In genomic region chr22:35883028-35883620, GRCh38 we compare ENCODE assay signal across 9 cellular contexts.
DNase-seq lines count a peak whose midpoint lies in the region; TF ChIP-seq lines count a peak whose summit lies in the region.
"Had no signal": no experiment of that assay in that cellular context is flagged by ENCODE, and none has a peak within 500 bp of the region (broad histone marks: within the 10 kb centered on the region; RNA-seq: fewer than 3 reads in every experiment).

No MANE protein-coding gene starts in this region.

- peaks cover 20% of the 10 kb centered on the region for H3K79me2 ChIP-seq in hepatocyte

- no peak overlapping the region for H3K9ac ChIP-seq in adipocyte (ENCODE audit: low read length)
- peak overlapping the region in 1 of 5 donors; percentile 29 for H3K9ac ChIP-seq in subcutaneous abdominal adipose tissue (ENCODE audit: low read length in 5 of 5)

- H3K9me3 ChIP-seq in adipocyte (ENCODE audit: control insufficient read depth, low read length) (no peaks in the 10 kb centered on the region), hepatocyte (ENCODE audit: low read depth) (no peaks in the 10 kb centered on the region), subcutaneous abdominal adipose tissue (ENCODE audit: control insufficient read depth in 5 of 5, low read length in 5 of 5) (no peaks in the 10 kb centered on the region)

- no peak overlapping the region for H3K4me3 ChIP-seq in adipocyte (ENCODE audit: low read length)
- H3K4me3 ChIP-seq in hepatocyte, result no peak overlapping the region
- no peak overlapping the region for H3K4me3 ChIP-seq in subcutaneous abdominal adipose tissue (ENCODE audit: low read depth in 1 of 5, low read length in 5 of 5)
- H3K4me3 ChIP-seq: K562 had no signal

- H3K36me3 ChIP-seq in adipocyte (ENCODE audit: control insufficient read depth, insufficient read depth, low read length, severe bottlenecking), result no peaks in the 10 kb centered on the region
- H3K36me3 ChIP-seq in hepatocyte (replicated peaks; ENCODE audit: insufficient read depth, low read depth), result no peaks in the 10 kb centered on the region
- H3K36me3 ChIP-seq in subcutaneous abdominal adipose tissue (ENCODE audit: control insufficient read depth in 5 of 5, insufficient read depth in 5 of 5, low read length in 5 of 5), result peaks cover 0 to under 1% (median 0%) of the 10 kb centered on the region in 5 donors

- no peaks in the 10 kb centered on the region for H3K27me3 ChIP-seq in adipocyte (replicated peaks; ENCODE audit: control insufficient read depth, insufficient read depth, low read length)
- H3K27me3 ChIP-seq in hepatocyte, result no peaks in the 10 kb centered on the region
- H3K27me3 ChIP-seq in subcutaneous abdominal adipose tissue (ENCODE audit: control insufficient read depth in 5 of 5, insufficient read depth in 4 of 5, low read length in 5 of 5), result no peaks in the 10 kb centered on the region

- H3K4me1 ChIP-seq in adipocyte (ENCODE audit: control insufficient read depth, insufficient read depth, low read length) (peaks cover 20% of the 10 kb centered on the region), hepatocyte (ENCODE audit: insufficient read depth) (peaks cover 19% of the 10 kb centered on the region), subcutaneous abdominal adipose tissue (ENCODE audit: control insufficient read depth in 5 of 5, insufficient read depth in 5 of 5, low read length in 5 of 5) (peaks cover 11 to 25% (median 17%) of the 10 kb centered on the region in 5 donors)

- H3K9me2 ChIP-seq in hepatocyte (replicated peaks; ENCODE audit: insufficient read depth), result no peaks in the 10 kb centered on the region

- no peak overlapping the region for H2AFZ ChIP-seq in hepatocyte

- 68% methylated on average over 5 of the region's 5 CpGs for WGBS in hepatocyte (ENCODE audit: low lambda C conversion rate, missing lambda C conversion rate)

- DNase-seq in DMS53 (lab: John Stamatoyannopoulos, UW) (peak; percentile 27), DMS53 treated with DMSO at 0.1 percent for 48 hours (lab: John Stamatoyannopoulos, UW; ENCODE audit: unreplicated experiment) (no peak), adipocyte (ENCODE audit: low read depth) (peak; percentile 19), hepatocyte (ENCODE audit: low spot score) (no peak), NCI-H1436 (lab: John Stamatoyannopoulos, UW) (no peak), NCI-H2196 treated with DMSO at 0.1 percent for 48 hours (lab: John Stamatoyannopoulos, UW; ENCODE audit: unreplicated experiment) (no peak), NCI-H1105 treated with DMSO at 0.1 percent for 48 hours (lab: John Stamatoyannopoulos, UW) (no peak)

- peak overlapping the region; percentile 36 for H3K27ac ChIP-seq in hepatocyte
- peak overlapping the region; percentile 42 for H3K27ac ChIP-seq in subcutaneous abdominal adipose tissue (ENCODE audit: low read depth, low read length)

- H3K4me2 ChIP-seq in hepatocyte, result peak overlapping the region; percentile 14

- H4K20me1 ChIP-seq in hepatocyte (ENCODE audit: insufficient read depth, poor library complexity, severe bottlenecking), result peaks cover 44% of the 10 kb centered on the region

- TF ChIP-seq CTCF in hepatocyte (IDR thresholded peaks at IDR 0.05; ENCODE audit: poor library complexity), result no peak

Comparison
In these comparisons a context has a peak if more than half of its experiments do, and no peak if none do; other contexts are left out.
1. DNase-seq: peak in DMS53 (single experiment) and adipocyte (single experiment); none in DMS53 treated with DMSO at 0.1 percent for 48 hours (single experiment), hepatocyte (single experiment), NCI-H1436 (single experiment), NCI-H2196 treated with DMSO at 0.1 percent for 48 hours (single experiment) and NCI-H1105 treated with DMSO at 0.1 percent for 48 hours (single experiment).